9 cellular contexts compared by ENCODE assay signal in genomic region chr1:24418898-24419628, GRCh38. TPM values are rescaled to one million over a fixed set of nuclear protein-coding genes. Genes with fewer than 3 reads are reported as not detected.
DNase-seq lines count a peak whose midpoint lies in the region; ATAC-seq and TF ChIP-seq lines count a peak whose summit lies in the region.
"Had no signal": no experiment of that assay in that cellular context is flagged by ENCODE, and none has a peak within 500 bp of the region (broad histone marks: within the 10 kb centered on the region; RNA-seq: fewer than 3 reads in every experiment).

No MANE protein-coding gene starts in this region.

- CTCF ChIA-PET in CD4-positive, alpha-beta T cell (lab: Charles Lee), result interaction anchor here (0.7 to 1.5 kb wide), 2 partner anchors 91 to 168 kb away, joined by 3 to 5 read pairs; no protein-coding TSS in a partner anchor

- no peak overlapping the region for H3K27ac ChIP-seq in CD4-positive, alpha-beta T cell (ENCODE audit: low read depth, low read length)
- H3K27ac ChIP-seq in mesodermal cell (ENCODE audit: low read depth, low read length, severe bottlenecking), result peak overlapping the region; percentile 64
- H3K27ac ChIP-seq in neural progenitor cell, result no peak overlapping the region

- H2AFZ ChIP-seq in neural progenitor cell (replicated peaks), result no peak overlapping the region

- no peak for TF ChIP-seq CTCF in CD4-positive, alpha-beta T cell (IDR thresholded peaks at IDR 0.05)
- TF ChIP-seq CTCF in neural progenitor cell (IDR thresholded peaks at IDR 0.05), result no peak

- no peaks in the 10 kb centered on the region for H3K27me3 ChIP-seq in CD4-positive, alpha-beta T cell (ENCODE audit: control insufficient read depth, insufficient read depth, low read length)
- no peaks in the 10 kb centered on the region for H3K27me3 ChIP-seq in neural progenitor cell

- H3K4me3 ChIP-seq in mesodermal cell (ENCODE audit: extremely low read depth, insufficient read depth, low read length, poor library complexity, severe bottlenecking), result no peak overlapping the region
- H3K4me3 ChIP-seq in neural progenitor cell, result no peak overlapping the region

- H3K36me3 Mint-ChIP-seq in CD4-positive, alpha-beta T cell (ENCODE audit: low read depth), result peaks cover 79% of the 10 kb centered on the region
- H3K36me3 Mint-ChIP-seq in neural progenitor cell, result no peaks in the 10 kb centered on the region

- H3F3A ChIP-seq in neural progenitor cell (ENCODE audit: low read depth), result peaks cover 8% of the 10 kb centered on the region

- H3K9ac ChIP-seq in neural progenitor cell, result no peak overlapping the region

- peaks cover 88% of the 10 kb centered on the region for H3K4me1 Mint-ChIP-seq in CD4-positive, alpha-beta T cell (ENCODE audit: low read depth)
- H3K4me1 Mint-ChIP-seq in neural progenitor cell, result peaks cover 17% of the 10 kb centered on the region

- ATAC-seq in CD4-positive, alpha-beta T cell (ENCODE audit: poor library complexity), result no peak
- ATAC-seq in HG03342 (IDR thresholded peaks at IDR 0.05; ENCODE audit: unreplicated experiment) (no peak), GM21576 (IDR thresholded peaks at IDR 0.05; ENCODE audit: unreplicated experiment) (no peak)
- ATAC-seq: sciatic nerve had no signal

- H4K20me1 ChIP-seq in neural progenitor cell (ENCODE audit: low read depth), result no peaks in the 10 kb centered on the region

- peak overlapping the region; percentile 91 for H3K27ac Mint-ChIP-seq in CD4-positive, alpha-beta T cell
- H3K27ac Mint-ChIP-seq in neural progenitor cell, result no peak overlapping the region

- peaks cover 18% of the 10 kb centered on the region for H3K36me3 ChIP-seq in mesodermal cell (ENCODE audit: control insufficient read depth, insufficient read depth, low read length)
- H3K36me3 ChIP-seq in neural progenitor cell, result no peaks in the 10 kb centered on the region

- no peak overlapping the region for H3K4me2 ChIP-seq in neural progenitor cell

- H3K79me2 ChIP-seq in neural progenitor cell (ENCODE audit: low read depth), result no peaks in the 10 kb centered on the region

- intact Hi-C loops in CD4-positive, alpha-beta T cell (cut with DNase I, micrococcal nuclease), result loop anchor here in 1 of 2 experiments (5.0 kb wide), 5 partner anchors 63 to 218 kb away; partner anchors contain the start of gene RCAN3

- H3K9me3 ChIP-seq in CD4-positive, alpha-beta T cell (ENCODE audit: control insufficient read depth, low read length), result no peaks in the 10 kb centered on the region
- H3K9me3 ChIP-seq in mesodermal cell (ENCODE audit: control insufficient read depth, low read length) (no peaks in the 10 kb centered on the region), neural progenitor cell (ENCODE audit: low read depth) (no peaks in the 10 kb centered on the region)

- H3K4me3 Mint-ChIP-seq in CD4-positive, alpha-beta T cell, result peak overlapping the region; percentile 75
- H3K4me3 Mint-ChIP-seq in neural progenitor cell, result no peak overlapping the region

- no peaks in the 10 kb centered on the region for H3K9me3 Mint-ChIP-seq in CD4-positive, alpha-beta T cell
- H3K9me3 Mint-ChIP-seq in neural progenitor cell, result no peaks in the 10 kb centered on the region

- 84 to 94% methylated on average over 9 to 11 of the region's 14 CpGs for WGBS in mesodermal cell (ENCODE audit: insufficient coverage in 2 of 2), 2 experiments

- H3K27me3 Mint-ChIP-seq in CD4-positive, alpha-beta T cell, result no peaks in the 10 kb centered on the region
- peaks cover 5% of the 10 kb centered on the region for H3K27me3 Mint-ChIP-seq in neural progenitor cell (ENCODE audit: insufficient read depth, low read depth)

- peaks cover 32% of the 10 kb centered on the region for H3K4me1 ChIP-seq in mesodermal cell (ENCODE audit: control insufficient read depth, insufficient read depth, low read length, poor library complexity, severe bottlenecking)
- no peaks in the 10 kb centered on the region for H3K4me1 ChIP-seq in neural progenitor cell

- peak in 1 of 10 experiments; percentile 20 for DNase-seq in CD4-positive, alpha-beta T cell
- DNase-seq in MV-4-11 (lab: John Stamatoyannopoulos, UW) (peak; percentile 91), amygdala (lab: John Stamatoyannopoulos, UW) (peak in 31 of 56 donors; percentile 21 to 76 (median 46)), neural progenitor cell (ENCODE audit: low spot score) (no peak)
- DNase-seq in effector CD4-positive, alpha-beta T cell, result no peak

- POLR2A ChIA-PET in CD4-positive, alpha-beta T cell (lab: Charles Lee), result interaction anchor here (0.8 to 8.9 kb wide), 4 partner anchors 10 to 168 kb away, joined by 4 to 205 read pairs (median 4); partner anchors contain the start of gene RCAN3

RNA-seq across cellular contexts. Expression of gene NIPAL3, which starts 3.5 kb away (rescaled TPM):
- 10 to 100 TPM; 26.3 to 29.8 TPM for total RNA-seq in CD4-positive, alpha-beta T cell
- polyA plus RNA-seq in mesodermal cell (2013, experiment 1 of 2), result 15.0 TPM
- polyA plus RNA-seq in mesodermal cell (2013, experiment 2 of 2), result 14.9 TPM
- total RNA-seq in neural progenitor cell (ENCODE audit: low replicate concordance), result 6.9 and 12.1 TPM in 2 replicates

RNA-seq across cellular contexts. Expression of gene STPG1, which starts 5.5 kb away (rescaled TPM):
- 1 to 10 TPM; 1.8 to 2.4 TPM for total RNA-seq in CD4-positive, alpha-beta T cell
- 10.0 TPM for polyA plus RNA-seq in mesodermal cell (2013, experiment 1 of 2)
- 9.3 TPM for polyA plus RNA-seq in mesodermal cell (2013, experiment 2 of 2)
- 12.7 and 15.9 TPM in 2 replicates for total RNA-seq in neural progenitor cell (ENCODE audit: low replicate concordance)

Comparison
In these comparisons a context has a peak if more than half of its experiments do, and no peak if none do; other contexts are left out.
1. DNase-seq: peak in MV-4-11 (single experiment) and amygdala (31 of 56); none in neural progenitor cell (single experiment) and effector CD4-positive, alpha-beta T cell (single experiment).